In the genomic region with DNA sequence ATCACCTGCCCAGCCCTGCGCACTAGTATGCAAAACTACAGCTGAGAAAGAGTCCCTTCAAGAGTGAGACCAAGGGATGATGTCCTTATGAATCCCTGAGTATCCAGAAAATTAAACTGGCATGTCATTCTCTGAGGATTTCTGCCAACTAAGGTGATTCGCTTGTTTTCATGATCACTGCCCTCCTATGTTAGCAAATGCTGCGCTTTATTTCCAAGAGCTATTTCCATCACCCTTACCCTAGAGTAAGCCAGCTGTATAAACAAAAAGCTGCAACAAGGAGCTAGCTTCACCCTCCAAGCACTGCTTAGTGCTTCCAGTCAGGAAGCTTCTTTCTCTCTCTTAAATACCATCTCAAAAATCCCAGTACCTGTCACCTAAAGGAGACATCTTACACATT, we compare ENCODE assay signal across 18 cellular contexts.
A peak's percentile ranks its signal among the peaks of the same experiment; 100 is the strongest.
DNase-seq lines count a peak whose midpoint lies in the region; ATAC-seq and TF ChIP-seq lines count a peak whose summit lies in the region.
"Had no signal": no experiment of that assay in that cellular context is flagged by ENCODE, and none has a peak within 500 bp of the region (broad histone marks: within the 10 kb centered on the region; RNA-seq: fewer than 3 reads in every experiment).

No MANE protein-coding gene starts in this region.

- no peak overlapping the region for H3K4me3 Mint-ChIP-seq in stimulated activated effector memory CD8-positive, alpha-beta T cell treated with anti-CD3 and anti-CD28 coated beads, Interleukin-12 subunit alpha, Interleukin-12 subunit beta, amount 100 ng/mL, for 72 hours
- H3K4me3 Mint-ChIP-seq: CD4-positive, CD25-positive, alpha-beta regulatory T cell; memory B cell; stimulated activated naive CD8-positive, alpha-beta T cell treated with anti-CD3 and anti-CD28 coated beads, Interleukin-15, Interleukin-2, amounts not matched to agents 100 ng/mL and 50 ng/mL, for 24 hours had no signal

- WGBS in ovary, 3 donors = 72 to 92% (median 79%) methylated on average over 3 of the region's 3 CpGs

- peak overlapping the region; percentile 61 for H3K27ac ChIP-seq in OCI-LY1 (ENCODE audit: low read depth, low read length, poor library complexity, severe bottlenecking)
- no peak overlapping the region for H3K27ac ChIP-seq in ovary
- H3K27ac ChIP-seq: upper lobe of left lung had no signal

- no peaks in the 10 kb centered on the region for H3K79me2 ChIP-seq in OCI-LY1 (ENCODE audit: insufficient read depth, low read length)

- H3K4me1 Mint-ChIP-seq in stimulated activated effector memory CD8-positive, alpha-beta T cell treated with anti-CD3 and anti-CD28 coated beads, Interleukin-12 subunit alpha, Interleukin-12 subunit beta, amount 100 ng/mL, for 72 hours = peaks cover 3% of the 10 kb centered on the region

- intact Hi-C loops in ovary (cut with DNase I) = no loop called here

- no peak for TF ChIP-seq POLR2A in ovary (IDR thresholded peaks at IDR 0.05)

- H2AFZ ChIP-seq in OCI-LY1 (ENCODE audit: low read length) = no peak overlapping the region

- no peak overlapping the region for H3K4me2 ChIP-seq in OCI-LY1 (ENCODE audit: low read length)

- ATAC-seq in stimulated activated effector memory CD8-positive, alpha-beta T cell treated with anti-CD3 and anti-CD28 coated beads, Interleukin-12 subunit alpha, Interleukin-12 subunit beta, amount 100 ng/mL, for 72 hours = no peak
- ATAC-seq: esophagus mucosa had no signal

- no peaks in the 10 kb centered on the region for H3K36me3 ChIP-seq in OCI-LY1 (ENCODE audit: insufficient read depth, low read length)
- H3K36me3 ChIP-seq in ovary = no peaks in the 10 kb centered on the region
- H3K36me3 ChIP-seq: upper lobe of left lung had no signal

- H3K27ac Mint-ChIP-seq in stimulated activated effector memory CD8-positive, alpha-beta T cell treated with anti-CD3 and anti-CD28 coated beads, Interleukin-12 subunit alpha, Interleukin-12 subunit beta, amount 100 ng/mL, for 72 hours = no peak overlapping the region
- H3K27ac Mint-ChIP-seq: CD4-positive, CD25-positive, alpha-beta regulatory T cell; memory B cell; stimulated activated naive CD8-positive, alpha-beta T cell treated with anti-CD3 and anti-CD28 coated beads, Interleukin-15, Interleukin-2, amounts not matched to agents 100 ng/mL and 50 ng/mL, for 24 hours had no signal

- no peaks in the 10 kb centered on the region for H3K9me2 ChIP-seq in OCI-LY1 (ENCODE audit: low read depth, low read length)

- H3K9me3 ChIP-seq in OCI-LY1 (ENCODE audit: low read length) = no peaks in the 10 kb centered on the region
- H3K9me3 ChIP-seq in ovary = no peaks in the 10 kb centered on the region
- H3K9me3 ChIP-seq: upper lobe of left lung had no signal

- no peaks in the 10 kb centered on the region for H3F3A ChIP-seq in OCI-LY1 (ENCODE audit: insufficient read depth, low read length)

- no peak overlapping the region for H3K9ac ChIP-seq in OCI-LY1 (ENCODE audit: low read length)

- H3K36me3 Mint-ChIP-seq in stimulated activated effector memory CD8-positive, alpha-beta T cell treated with anti-CD3 and anti-CD28 coated beads, Interleukin-12 subunit alpha, Interleukin-12 subunit beta, amount 100 ng/mL, for 72 hours = no peaks in the 10 kb centered on the region

- peaks cover 36% of the 10 kb centered on the region for H3K4me1 ChIP-seq in OCI-LY1 (ENCODE audit: insufficient read depth, low read length, severe bottlenecking)
- no peaks in the 10 kb centered on the region for H3K4me1 ChIP-seq in ovary (ENCODE audit: insufficient read depth)

- H3K27me3 ChIP-seq in OCI-LY1 (ENCODE audit: insufficient read depth, low read length) = no peaks in the 10 kb centered on the region
- H3K27me3 ChIP-seq in ovary = no peaks in the 10 kb centered on the region
- H3K27me3 ChIP-seq: upper lobe of left lung had no signal

- no peak for TF ChIP-seq CTCF in OCI-LY1 (IDR thresholded peaks at IDR 0.05; ENCODE audit: low read length)
- no peak for TF ChIP-seq CTCF in ovary (IDR thresholded peaks at IDR 0.05)

- DNase-seq in NCI-H510A treated with DMSO at 0.1 percent for 48 hours (lab: John Stamatoyannopoulos, UW) (peak; percentile 27), NCI-H510A (lab: John Stamatoyannopoulos, UW) (no peak), fibroblast of gingiva (ENCODE audit: low read depth) (peak; percentile 77), smooth muscle cell of the brain vasculature (ENCODE audit: low read depth, low spot score) (peak; percentile 23), amniotic stem cell (lab: John Stamatoyannopoulos, UW) (no peak), ovary (no peak)
- DNase-seq in stimulated activated effector memory CD8-positive, alpha-beta T cell treated with anti-CD3 and anti-CD28 coated beads, Interleukin-12 subunit alpha, Interleukin-12 subunit beta, amount 100 ng/mL, for 72 hours (ENCODE audit: low spot score in 2 of 2) = no peak
- DNase-seq: activated CD4-positive, alpha-beta T cell treated with anti-CD3 and anti-CD28 coated beads, Interleukin-2, amount 50 U/mL, for 1 hour; activated naive CD4-positive, alpha-beta T cell; activated T-cell treated with anti-CD3 and anti-CD28 coated beads for 4 hours; CD4-positive, CD25-positive, alpha-beta regulatory T cell; NCI-H1694 treated with DMSO at 0.1 percent for 48 hours; NCI-H524 treated with DMSO at 0.1 percent for 48 hours; upper lobe of left lung had no signal

- TF ChIP-seq EP300 in ovary (IDR thresholded peaks at IDR 0.05) = no peak

- H3K4me3 ChIP-seq in OCI-LY1 (ENCODE audit: low read depth, low read length, poor library complexity, severe bottlenecking) (no peak overlapping the region), ovary (no peak overlapping the region)
- H3K4me3 ChIP-seq: upper lobe of left lung had no signal

- H3K9me3 Mint-ChIP-seq in stimulated activated effector memory CD8-positive, alpha-beta T cell treated with anti-CD3 and anti-CD28 coated beads, Interleukin-12 subunit alpha, Interleukin-12 subunit beta, amount 100 ng/mL, for 72 hours = peaks cover 8% of the 10 kb centered on the region

- H4K20me1 ChIP-seq in OCI-LY1 (ENCODE audit: insufficient read depth, low read length) = no peaks in the 10 kb centered on the region

Comparison
In these comparisons a context has a peak if more than half of its experiments do, and no peak if none do; other contexts are left out.
1. DNase-seq: peak in NCI-H510A treated with DMSO at 0.1 percent for 48 hours (single experiment), fibroblast of gingiva (single experiment) and smooth muscle cell of the brain vasculature (single experiment); none in NCI-H510A (single experiment), stimulated activated effector memory CD8-positive, alpha-beta T cell treated with anti-CD3 and anti-CD28 coated beads, Interleukin-12 subunit alpha, Interleukin-12 subunit beta, amount 100 ng/mL, for 72 hours (0 of 2), amniotic stem cell (single experiment) and ovary (0 of 5).